1 cellular context compared by ENCODE assay signal in the genomic region with DNA sequence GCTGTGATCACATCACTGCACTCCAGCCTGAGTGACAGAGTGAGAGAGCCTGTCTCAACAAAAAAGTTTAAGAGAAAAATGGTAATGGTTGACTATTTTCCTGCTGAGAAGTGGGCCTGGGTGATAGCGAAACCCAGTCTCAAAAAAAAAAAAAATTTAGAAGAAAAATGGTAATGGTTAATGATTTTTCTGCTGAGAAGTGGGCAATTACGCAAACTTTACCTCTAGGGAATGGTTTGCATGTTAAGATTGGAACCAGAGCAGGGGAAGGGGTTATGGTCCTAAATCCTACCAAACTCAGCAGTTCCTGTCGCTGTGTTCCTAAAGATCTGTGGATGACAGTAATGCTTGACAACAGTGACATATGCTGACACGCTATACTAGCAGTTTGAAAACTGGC.
TF ChIP-seq lines count a peak whose summit lies in the region.

No MANE protein-coding gene starts in this region.

TF ChIP-seq in HepG2, 621 proteins besides CTCF, POLR2A, EP300 and RAD21 (continued from another document):
- TF ChIP-seq MYC (CRISPR knock-in tag; IDR thresholded peaks at IDR 0.05; ENCODE audit: borderline replicate concordance) (no peak), ARNT (IDR thresholded peaks at IDR 0.05) (no peak), TEF (CRISPR knock-in tag; IDR thresholded peaks at IDR 0.05) (no peak), ZNF891 (CRISPR knock-in tag; IDR thresholded peaks at IDR 0.05) (no peak)
